ENCODE assay signal across 18 cellular contexts in genomic region chr17:80138856-80139426, GRCh38. TPM values are rescaled to one million over a fixed set of nuclear protein-coding genes. Genes with fewer than 3 reads are reported as not detected.
DNase-seq lines count a peak whose midpoint lies in the region; ATAC-seq and TF ChIP-seq lines count a peak whose summit lies in the region.
"Had no signal": no experiment of that assay in that cellular context is flagged by ENCODE, and none has a peak within 500 bp of the region (broad histone marks: within the 10 kb centered on the region; RNA-seq: fewer than 3 reads in every experiment).

No MANE protein-coding gene starts in this region.

- H3K27ac ChIP-seq in RWPE2 (ENCODE audit: poor library complexity, severe bottlenecking) (no peak overlapping the region), sigmoid colon (no peak overlapping the region)
- H3K27ac ChIP-seq: BLaER1 had no signal

- ATAC-seq in RWPE2 (ENCODE audit: low read depth) (no peak), Right ventricle myocardium superior (ENCODE audit: poor library complexity) (no peak)

- no peaks in the 10 kb centered on the region for H3K4me1 ChIP-seq in RWPE2 (ENCODE audit: insufficient read depth, poor library complexity, severe bottlenecking)
- peaks cover 0 to 3% (median 0%) of the 10 kb centered on the region in 4 donors for H3K4me1 ChIP-seq in sigmoid colon
- H3K4me1 ChIP-seq: Caco-2 had no signal

- H3K27me3 ChIP-seq in RWPE2 (ENCODE audit: insufficient read depth, poor library complexity, severe bottlenecking), result no peaks in the 10 kb centered on the region
- H3K27me3 ChIP-seq in sigmoid colon, result no peaks in the 10 kb centered on the region
- H3K27me3 ChIP-seq: BLaER1 had no signal

- H3K36me3 ChIP-seq in RWPE2 (ENCODE audit: low read depth), result peaks cover 100% of the 10 kb centered on the region
- peaks cover 28 to 100% (median 87%) of the 10 kb centered on the region in 4 donors for H3K36me3 ChIP-seq in sigmoid colon

- H3K9me3 ChIP-seq in RWPE2 (ENCODE audit: severe bottlenecking) (no peaks in the 10 kb centered on the region), sigmoid colon (no peaks in the 10 kb centered on the region)
- H3K9me3 ChIP-seq: BLaER1, Caco-2 had no signal

- TF ChIP-seq EP300 in sigmoid colon (IDR thresholded peaks at IDR 0.05), result no peak

- 30 to 77% methylated on average over 18 of the region's 18 CpGs for WGBS in sigmoid colon, 2 donors

- intact Hi-C loops in sigmoid colon (cut with DNase I) (no loop called here), Right ventricle myocardium superior (cut with DNase I) (no loop called here)

- peak; percentile 39 for DNase-seq in activated CD8-positive, alpha-beta memory T cell treated with anti-CD3 and anti-CD28 coated beads, Interleukin-2, amount 50 U/mL, for 48 hours
- DNase-seq in activated CD8-positive, alpha-beta memory T cell treated with anti-CD3 and anti-CD28 coated beads for 24 hours, result no peak
- DNase-seq in RWPE2 (ENCODE audit: low spot score) (peak; percentile 25), islet precursor cell (peak; percentile 24), sigmoid colon (peak; percentile 27), cortex of kidney (lab: John Stamatoyannopoulos, UW) (no peak), NCI-H774 (lab: John Stamatoyannopoulos, UW) (no peak), Right ventricle myocardium superior (no peak)
- DNase-seq: 8988T; AML-193; Caco-2; CD8-positive, alpha-beta memory T cell; DMS53; GF-D8; GOT3; HCEC 1CT; HFFc6 had no signal

- TF ChIP-seq CTCF in RWPE2 (IDR thresholded peaks at IDR 0.05; ENCODE audit: poor library complexity, severe bottlenecking) (no peak), sigmoid colon (IDR thresholded peaks at IDR 0.05) (no peak)

- TF ChIP-seq POLR2A in sigmoid colon (IDR thresholded peaks at IDR 0.05), result no peak

- H3K4me3 ChIP-seq in RWPE2 (ENCODE audit: severe bottlenecking) (no peak overlapping the region), sigmoid colon (no peak overlapping the region)
- H3K4me3 ChIP-seq: BLaER1 had no signal

RNA-seq across cellular contexts. Expression of gene EIF4A3, which starts 8.0 kb away (rescaled TPM):
- 10 to 100 TPM; 26.6 to 45.1 (median 39.8) TPM for total RNA-seq in sigmoid colon
- polyA plus RNA-seq in sigmoid colon, result 10 to 100 TPM; 60.7 to 97.1 (median 85.1) TPM
- total RNA-seq in Right ventricle myocardium superior, result 32.1 TPM

RNA-seq across cellular contexts. Expression of gene CARD14, which starts 30.9 kb away (rescaled TPM):
- total RNA-seq in sigmoid colon, result not detected
- 1 to 10 TPM in 2 of 3 donors, under 1 TPM in 1; 0.23 to 1.8 (median 1.5) TPM for polyA plus RNA-seq in sigmoid colon
- not detected for total RNA-seq in Right ventricle myocardium superior
- total RNA-seq: CD8-positive, alpha-beta memory T cell; HFFc6 had no signal
- polyA plus RNA-seq: CD8-positive, alpha-beta memory T cell had no signal

RNA-seq across cellular contexts. Expression of gene GAA, which starts 37.6 kb away (rescaled TPM):
- total RNA-seq in sigmoid colon (10 to 100 TPM; 38.5 to 74.2 (median 54.4) TPM), Right ventricle myocardium superior (45.3 TPM)
- 10 to 100 TPM; 13.8 to 35.7 (median 30.7) TPM for polyA plus RNA-seq in sigmoid colon

Comparison
In these comparisons a context has a peak if more than half of its experiments do, and no peak if none do; other contexts are left out.
1. DNase-seq: peak in activated CD8-positive, alpha-beta memory T cell treated with anti-CD3 and anti-CD28 coated beads, Interleukin-2, amount 50 U/mL, for 48 hours (single experiment), RWPE2 (single experiment), islet precursor cell (single experiment) and sigmoid colon (single experiment); none in activated CD8-positive, alpha-beta memory T cell treated with anti-CD3 and anti-CD28 coated beads for 24 hours (single experiment), cortex of kidney (single experiment), NCI-H774 (single experiment) and Right ventricle myocardium superior (single experiment).